ENCODE assay signal across 21 cellular contexts in genomic region chr20:14957416-14957815, GRCh38.
A peak's percentile ranks its signal among the peaks of the same experiment; 100 is the strongest.
DNase-seq lines count a peak whose midpoint lies in the region; ATAC-seq and TF ChIP-seq lines count a peak whose summit lies in the region.
"Had no signal": no experiment of that assay in that cellular context is flagged by ENCODE, and none has a peak within 500 bp of the region (broad histone marks: within the 10 kb centered on the region; RNA-seq: fewer than 3 reads in every experiment).

No MANE protein-coding gene starts in this region.

- H3F3A ChIP-seq in neural progenitor cell (ENCODE audit: low read depth) = peaks cover 17% of the 10 kb centered on the region

- no peak for ATAC-seq in activated CD8-positive, alpha-beta memory T cell treated with anti-CD3 and anti-CD28 coated beads, Interleukin-2, amount 10 ng/mL, durations not matched to agents 7 days and 5 days
- ATAC-seq in HG02678 (IDR thresholded peaks at IDR 0.05; ENCODE audit: unreplicated experiment) (no peak), GM21576 (IDR thresholded peaks at IDR 0.05; ENCODE audit: unreplicated experiment) (no peak)
- ATAC-seq: Right ventricle myocardium inferior, T-cell had no signal

- no peak overlapping the region for H3K4me2 ChIP-seq in neural progenitor cell
- H3K4me2 ChIP-seq: PC-9 had no signal

- no peak overlapping the region for H3K4me3 ChIP-seq in neural progenitor cell
- H3K4me3 ChIP-seq: PC-9, SJCRH30 had no signal

- H3K27me3 ChIP-seq in neural progenitor cell = no peaks in the 10 kb centered on the region
- H3K27me3 ChIP-seq: SJCRH30 had no signal

- H3K27ac Mint-ChIP-seq in neural progenitor cell = peak overlapping the region; percentile 64
- no peak overlapping the region for H3K27ac Mint-ChIP-seq in activated CD8-positive, alpha-beta memory T cell treated with anti-CD3 and anti-CD28 coated beads, Interleukin-2, amount 10 ng/mL, durations not matched to agents 7 days and 5 days
- H3K27ac Mint-ChIP-seq: CD8-positive, alpha-beta memory T cell; T-cell had no signal

- H3K4me3 Mint-ChIP-seq in neural progenitor cell = no peak overlapping the region
- no peak overlapping the region for H3K4me3 Mint-ChIP-seq in activated CD8-positive, alpha-beta memory T cell treated with anti-CD3 and anti-CD28 coated beads, Interleukin-2, amount 10 ng/mL, durations not matched to agents 7 days and 5 days
- H3K4me3 Mint-ChIP-seq: CD8-positive, alpha-beta memory T cell; T-cell had no signal

- peaks cover 15% of the 10 kb centered on the region for H3K4me1 Mint-ChIP-seq in neural progenitor cell
- no peaks in the 10 kb centered on the region for H3K4me1 Mint-ChIP-seq in activated CD8-positive, alpha-beta memory T cell treated with anti-CD3 and anti-CD28 coated beads, Interleukin-2, amount 10 ng/mL, durations not matched to agents 7 days and 5 days
- H3K4me1 Mint-ChIP-seq: CD8-positive, alpha-beta memory T cell; T-cell had no signal

- H3K36me3 Mint-ChIP-seq in neural progenitor cell = no peaks in the 10 kb centered on the region
- no peaks in the 10 kb centered on the region for H3K36me3 Mint-ChIP-seq in activated CD8-positive, alpha-beta memory T cell treated with anti-CD3 and anti-CD28 coated beads, Interleukin-2, amount 10 ng/mL, durations not matched to agents 7 days and 5 days
- H3K36me3 Mint-ChIP-seq: CD8-positive, alpha-beta memory T cell; T-cell had no signal

- H3K27ac ChIP-seq in neural progenitor cell = no peak overlapping the region
- H3K27ac ChIP-seq: C4-2B, PC-9, SJCRH30 had no signal

- peaks cover 10% of the 10 kb centered on the region for H3K27me3 Mint-ChIP-seq in neural progenitor cell (ENCODE audit: insufficient read depth, low read depth)
- no peaks in the 10 kb centered on the region for H3K27me3 Mint-ChIP-seq in activated CD8-positive, alpha-beta memory T cell treated with anti-CD3 and anti-CD28 coated beads, Interleukin-2, amount 10 ng/mL, durations not matched to agents 7 days and 5 days
- H3K27me3 Mint-ChIP-seq: CD8-positive, alpha-beta memory T cell; T-cell had no signal

- H3K36me3 ChIP-seq in neural progenitor cell = no peaks in the 10 kb centered on the region
- H3K36me3 ChIP-seq: SJCRH30 had no signal

- H4K20me1 ChIP-seq in neural progenitor cell (ENCODE audit: low read depth) = no peaks in the 10 kb centered on the region

- DNase-seq in ELF-1 (ENCODE audit: low read depth, low spot score) (peak; percentile 23), NCI-H69 (lab: John Stamatoyannopoulos, UW) (peak; percentile 19), iPS-NIHi11 (ENCODE audit: low spot score) (peak; percentile 17), neural progenitor cell (ENCODE audit: low spot score) (peak; percentile 37), GM10266 (ENCODE audit: extremely low spot score) (no peak)
- no peak for DNase-seq in activated CD8-positive, alpha-beta memory T cell treated with anti-CD3 and anti-CD28 coated beads, Interleukin-2, amount 10 ng/mL, durations not matched to agents 7 days and 5 days
- DNase-seq: CD8-positive, alpha-beta memory T cell; DMS 273 treated with DMSO at 0.1 percent for 48 hours; DND-41; KBM-7; NCI-H1105 treated with DMSO at 0.1 percent for 48 hours; NCI-H2029; NCI-H446 treated with DMSO at 0.1 percent for 48 hours; NCI-H526; PC-9; SJCRH30; T-cell had no signal

- H3K9me3 Mint-ChIP-seq in neural progenitor cell = peaks cover 2% of the 10 kb centered on the region
- H3K9me3 Mint-ChIP-seq in activated CD8-positive, alpha-beta memory T cell treated with anti-CD3 and anti-CD28 coated beads, Interleukin-2, amount 10 ng/mL, durations not matched to agents 7 days and 5 days (ENCODE audit: low read depth) = peaks cover 9% of the 10 kb centered on the region

- peaks cover 20% of the 10 kb centered on the region for H3K4me1 ChIP-seq in neural progenitor cell

- no peak overlapping the region for H2AFZ ChIP-seq in neural progenitor cell (replicated peaks)
- H2AFZ ChIP-seq: PC-9 had no signal

- no peak for TF ChIP-seq CTCF in neural progenitor cell (IDR thresholded peaks at IDR 0.05)
- no peak for TF ChIP-seq CTCF in GM10266 (IDR thresholded peaks at IDR 0.05; ENCODE audit: control insufficient read depth, insufficient read depth, low read depth, missing control alignments)

- no peak overlapping the region for H3K9ac ChIP-seq in neural progenitor cell

- CTCF ChIA-PET in activated CD8-positive, alpha-beta memory T cell treated with anti-CD3 and anti-CD28 coated beads, Interleukin-2, amount 10 ng/mL, durations not matched to agents 7 days and 5 days (lab: Charles Lee) = no interaction called here

- H3K9me3 ChIP-seq in neural progenitor cell (ENCODE audit: low read depth) = no peaks in the 10 kb centered on the region
- H3K9me3 ChIP-seq: SJCRH30 had no signal

- no peaks in the 10 kb centered on the region for H3K79me2 ChIP-seq in neural progenitor cell (ENCODE audit: low read depth)

Comparison
In these comparisons a context has a peak if more than half of its experiments do, and no peak if none do; other contexts are left out.
1. DNase-seq: peak in ELF-1 (single experiment), NCI-H69 (single experiment), iPS-NIHi11 (single experiment) and neural progenitor cell (single experiment); none in activated CD8-positive, alpha-beta memory T cell treated with anti-CD3 and anti-CD28 coated beads, Interleukin-2, amount 10 ng/mL, durations not matched to agents 7 days and 5 days (single experiment) and GM10266 (single experiment).